ENCODE assay signal across 16 cellular contexts in genomic region chr11:56705784-56706396, GRCh38. TPM values are rescaled to one million over a fixed set of nuclear protein-coding genes. Genes with fewer than 3 reads are reported as not detected.
"Had no signal": no experiment of that assay in that cellular context is flagged by ENCODE, and none has a peak within 500 bp of the region (broad histone marks: within the 10 kb centered on the region; RNA-seq: fewer than 3 reads in every experiment).

No MANE protein-coding gene starts in this region.

- H3K27ac ChIP-seq: dorsolateral prefrontal cortex, epithelial cell of prostate, gastrocnemius medialis, heart right ventricle, prostate gland, right atrium auricular region, thyroid gland, WERI-Rb-1 had no signal

- H3K4me1 Mint-ChIP-seq: naive thymus-derived CD4-positive, alpha-beta T cell had no signal

- H3K36me3 Mint-ChIP-seq: activated naive CD8-positive, alpha-beta T cell; naive thymus-derived CD4-positive, alpha-beta T cell had no signal

- H3K4me3 ChIP-seq: dorsolateral prefrontal cortex, gastrocnemius medialis, heart right ventricle, prostate gland, right atrium auricular region, thyroid gland had no signal

- DNase-seq: activated CD4-positive, alpha-beta T cell treated with anti-CD3 and anti-CD28 coated beads, Interleukin-2, amount 50 U/mL, for 48 hours; dorsolateral prefrontal cortex; gastrocnemius medialis; heart right ventricle; naive thymus-derived CD4-positive, alpha-beta T cell; T-helper 2 cell; thyroid gland; WERI-Rb-1 had no signal

- H3K9me3 ChIP-seq: gastrocnemius medialis, prostate gland, right atrium auricular region, thyroid gland had no signal

- ATAC-seq: gastrocnemius medialis; heart right ventricle; naive thymus-derived CD4-positive, alpha-beta T cell had no signal

- H3K36me3 ChIP-seq: gastrocnemius medialis, heart right ventricle, prostate gland, right atrium auricular region, thyroid gland, WERI-Rb-1 had no signal

- H3K27me3 ChIP-seq: gastrocnemius medialis, heart right ventricle, right atrium auricular region, thyroid gland had no signal

- H3K27ac Mint-ChIP-seq: activated naive CD8-positive, alpha-beta T cell; naive thymus-derived CD4-positive, alpha-beta T cell had no signal

- H3K4me3 Mint-ChIP-seq: activated naive CD8-positive, alpha-beta T cell; naive thymus-derived CD4-positive, alpha-beta T cell had no signal

- H3K4me1 ChIP-seq: gastrocnemius medialis, heart right ventricle, prostate gland, right atrium auricular region, thyroid gland had no signal

- H3K27me3 Mint-ChIP-seq: activated naive CD8-positive, alpha-beta T cell; naive thymus-derived CD4-positive, alpha-beta T cell had no signal

RNA-seq across cellular contexts. Expression of gene OR9G1, which starts 7.0 kb away (rescaled TPM):
- total RNA-seq: cardiac septum; dorsolateral prefrontal cortex; gastrocnemius medialis; heart right ventricle; liver; mucosa of gallbladder; naive thymus-derived CD4-positive, alpha-beta T cell; osteocyte; prostate gland; right atrium auricular region; thyroid gland had no signal
- polyA plus RNA-seq: heart right ventricle; liver; naive thymus-derived CD4-positive, alpha-beta T cell had no signal

RNA-seq across cellular contexts. Expression of gene OR5AR1, which starts 42.4 kb away (rescaled TPM):
- total RNA-seq: cardiac septum; dorsolateral prefrontal cortex; gastrocnemius medialis; heart right ventricle; liver; mucosa of gallbladder; naive thymus-derived CD4-positive, alpha-beta T cell; osteocyte; prostate gland; right atrium auricular region; thyroid gland had no signal
- polyA plus RNA-seq: heart right ventricle; liver; naive thymus-derived CD4-positive, alpha-beta T cell had no signal

RNA-seq across cellular contexts. Expression of gene OR9G4, which starts 42.6 kb away (rescaled TPM):
- total RNA-seq: cardiac septum; dorsolateral prefrontal cortex; gastrocnemius medialis; heart right ventricle; liver; mucosa of gallbladder; naive thymus-derived CD4-positive, alpha-beta T cell; osteocyte; prostate gland; right atrium auricular region; thyroid gland had no signal
- polyA plus RNA-seq: heart right ventricle; liver; naive thymus-derived CD4-positive, alpha-beta T cell had no signal
